ENCODE assay signal across 20 cellular contexts in genomic region chr19:7363225-7363624, GRCh38. TPM values are rescaled to one million over a fixed set of nuclear protein-coding genes. Genes with fewer than 3 reads are reported as not detected.
DNase-seq lines count a peak whose midpoint lies in the region; ATAC-seq, FAIRE-seq and TF ChIP-seq lines count a peak whose summit lies in the region.
"Had no signal": no experiment of that assay in that cellular context is flagged by ENCODE, and none has a peak within 500 bp of the region (broad histone marks: within the 10 kb centered on the region; RNA-seq: fewer than 3 reads in every experiment).

No MANE protein-coding gene starts in this region.

- no TSS peak for BruUV-seq in HepG2 (replicated peaks; lab: Mats Ljungman, UMichigan)

- DNase-seq in HepG2 (ENCODE audit: low spot score) (no peak), right lobe of liver (no peak), NCI-H1417 treated with DMSO at 0.1 percent for 48 hours (lab: John Stamatoyannopoulos, UW) (no peak), CD1c-positive myeloid dendritic cell (ENCODE audit: extremely low spot score) (no peak)
- no peak for DNase-seq in effector memory CD8-positive, alpha-beta T cell
- DNase-seq: ACHN; BE2C; Caco-2; DMS153; EL; GOT3; MV-4-11; NCI-H1436; NCI-H2029; NCI-H2171; NCI-H446 treated with DMSO at 0.1 percent for 48 hours; NK-92 treated with Interleukin-12 subunit alpha and Interleukin-12 subunit beta, amount 100 ng/mL, for 24 hours had no signal

- intact Hi-C loops in HepG2 (cut with micrococcal nuclease; ENCODE audit: unreplicated experiment), result no loop called here
- intact Hi-C loops in right lobe of liver (cut with DNase I), result no loop called here

- POLR2A ChIA-PET in HepG2 (lab: Yijun Ruan, JAX) (no interaction called here), HEK293 (lab: Yijun Ruan, JAX) (no interaction called here)

- no peak overlapping the region for H3K4me2 ChIP-seq in HepG2 (ENCODE audit: low read depth, low read length)

- 0% methylated on average over 2 of the region's 2 CpGs for WGBS in HepG2 (ENCODE audit: low lambda C conversion rate)
- 100% methylated on average over 2 of the region's 2 CpGs for WGBS in right lobe of liver (ENCODE audit: insufficient coverage, low coverage, low lambda C conversion rate, missing lambda C conversion rate)

- no peaks in the 10 kb centered on the region for H4K20me1 ChIP-seq in HepG2 (ENCODE audit: insufficient read depth, low read length)

- peaks cover 42% of the 10 kb centered on the region for H3K36me3 Mint-ChIP-seq in effector memory CD8-positive, alpha-beta T cell (ENCODE audit: insufficient read depth)

- peaks cover 23 to 43% of the 10 kb centered on the region in 2 donors for H3K4me1 Mint-ChIP-seq in effector memory CD8-positive, alpha-beta T cell (ENCODE audit: low read depth in 2 of 2)

- no peak for TF ChIP-seq POLR2A in HepG2 (IDR thresholded peaks at IDR 0.05; ENCODE audit: insufficient read depth in 1 of 2, low read depth in 2 of 2, low read length in 2 of 2)
- no peak for TF ChIP-seq POLR2A in right lobe of liver (IDR thresholded peaks at IDR 0.05)

- H3K9me3 Mint-ChIP-seq in effector memory CD8-positive, alpha-beta T cell, result no peaks in the 10 kb centered on the region

- TF ChIP-seq EP300 in HepG2 (IDR thresholded peaks at IDR 0.05; ENCODE audit: low read depth in 2 of 2, low read length in 2 of 2) (no peak), HepG2 (CRISPR knock-in tag; IDR thresholded peaks at IDR 0.05; ENCODE audit: borderline replicate concordance) (no peak)

- TF ChIP-seq RAD21 in HepG2 (CRISPR knock-in tag; IDR thresholded peaks at IDR 0.05), result no peak

- no peak overlapping the region for H3K9ac ChIP-seq in HepG2 (ENCODE audit: insufficient read depth, low read depth, low read length)
- no peak overlapping the region for H3K9ac ChIP-seq in stomach smooth muscle (ENCODE audit: low read length in 2 of 2)

- ATAC-seq in HepG2, result no peak
- ATAC-seq in right lobe of liver, result no peak
- ATAC-seq in effector memory CD8-positive, alpha-beta T cell (replicated peaks), result no peak
- ATAC-seq: K562 had no signal

- CTCF ChIA-PET in HepG2 (lab: Yijun Ruan, JAX; ENCODE audit: low intra/inter-chr PET ratio, low total read pairs) (no interaction called here), HEK293 (lab: Yijun Ruan, JAX) (interaction anchor here (0.8 kb wide), 1 partner anchor 380 kb away, joined by 4 read pairs; no protein-coding TSS in a partner anchor)

- H3K27ac Mint-ChIP-seq in effector memory CD8-positive, alpha-beta T cell, result peak overlapping the region; percentile 33 to 85

- no peaks in the 10 kb centered on the region for H3K4me1 ChIP-seq in HepG2 (ENCODE audit: insufficient read depth, low read length)
- no peaks in the 10 kb centered on the region for H3K4me1 ChIP-seq in right lobe of liver
- no peaks in the 10 kb centered on the region for H3K4me1 ChIP-seq in HEK293 (ENCODE audit: control insufficient read depth, insufficient read depth, low read length)
- H3K4me1 ChIP-seq in stomach smooth muscle (ENCODE audit: control insufficient read depth, insufficient read depth, low read length), result peaks cover 19% of the 10 kb centered on the region
- H3K4me1 ChIP-seq: BE2C, Caco-2 had no signal

- H3K36me3 ChIP-seq in HepG2 (replicated peaks in 1 of 2; ENCODE audit: control insufficient read depth in 1 of 2, insufficient read depth in 2 of 2, low read length in 2 of 2) (no peaks in the 10 kb centered on the region), right lobe of liver (no peaks in the 10 kb centered on the region), HEK293 (ENCODE audit: control insufficient read depth in 2 of 2, insufficient read depth in 1 of 2, low read length in 2 of 2) (no peaks in the 10 kb centered on the region), stomach smooth muscle (ENCODE audit: control insufficient read depth in 2 of 2, insufficient read depth in 2 of 2, low read length in 2 of 2) (peaks cover 17% of the 10 kb centered on the region in 2 donors)
- H3K36me3 ChIP-seq: BE2C had no signal

- FAIRE-seq in HepG2 (lab: Jason Lieb, UNC), result no peak
- FAIRE-seq: K562 had no signal

- no peak overlapping the region for H2AFZ ChIP-seq in HepG2 (ENCODE audit: low read length)

- in situ Hi-C loops in HepG2 (cut with HindIII; ENCODE audit: extremely low pct_ligation_motif_present, low pct_unique_long_range_greater_than_20kb), result no loop called here

- TF ChIP-seq CTCF in HepG2 (CRISPR knock-in tag; IDR thresholded peaks at IDR 0.05) (no peak), right lobe of liver (IDR thresholded peaks at IDR 0.05) (no peak), HEK293 (tag by site-specific recombination; IDR thresholded peaks at IDR 0.05) (no peak)

- H3K9me3 ChIP-seq in HepG2 (ENCODE audit: low read length), result no peaks in the 10 kb centered on the region
- H3K9me3 ChIP-seq in right lobe of liver, result no peaks in the 10 kb centered on the region
- H3K9me3 ChIP-seq in HEK293 (ENCODE audit: control insufficient read depth, insufficient read depth, low read depth, low read length), result no peaks in the 10 kb centered on the region
- no peaks in the 10 kb centered on the region for H3K9me3 ChIP-seq in stomach smooth muscle (ENCODE audit: control insufficient read depth in 2 of 2, low read length in 2 of 2)
- H3K9me3 ChIP-seq: BE2C, Caco-2 had no signal

- H3K79me2 ChIP-seq in HepG2 (ENCODE audit: insufficient read depth, low read length), result no peaks in the 10 kb centered on the region

- no peaks in the 10 kb centered on the region for H3K27me3 Mint-ChIP-seq in effector memory CD8-positive, alpha-beta T cell

- H3K27me3 ChIP-seq in HepG2 (ENCODE audit: control insufficient read depth in 1 of 2, insufficient read depth in 2 of 2, low read length in 2 of 2) (no peaks in the 10 kb centered on the region), right lobe of liver (no peaks in the 10 kb centered on the region), stomach smooth muscle (ENCODE audit: control insufficient read depth in 1 of 2, insufficient read depth in 2 of 2, low read length in 2 of 2) (no peaks in the 10 kb centered on the region)

- H3K27ac ChIP-seq in HepG2 (ENCODE audit: extremely low read length, insufficient read depth, low read length) (no peak overlapping the region), right lobe of liver (no peak overlapping the region), HEK293 (ENCODE audit: extremely low read depth, low read depth, low read length) (no peak overlapping the region), stomach smooth muscle (ENCODE audit: low read length) (peak overlapping the region; percentile 24)

- no peak overlapping the region for H3K4me3 ChIP-seq in HepG2 (replicated peaks in 1 of 3; ENCODE audit: insufficient read depth in 1 of 3, low read depth in 2 of 3, low read length in 3 of 3)
- no peak overlapping the region for H3K4me3 ChIP-seq in right lobe of liver
- H3K4me3 ChIP-seq in HEK293 (ENCODE audit: low read depth, low read length), result no peak overlapping the region
- H3K4me3 ChIP-seq in stomach smooth muscle (ENCODE audit: low read length in 2 of 2), result no peak overlapping the region
- H3K4me3 ChIP-seq: K562 had no signal

- no peak overlapping the region for H3K4me3 Mint-ChIP-seq in effector memory CD8-positive, alpha-beta T cell

TF ChIP-seq in HepG2, 621 proteins besides CTCF, POLR2A, EP300 and RAD21:
- TF ChIP-seq SRSF9 (IDR thresholded peaks at IDR 0.05; ENCODE audit: borderline replicate concordance, insufficient read depth, low read depth, low read length, poor library complexity, severe bottlenecking), result no peak
- TF ChIP-seq ATF7 (IDR thresholded peaks at IDR 0.05), result 0 out of 2 replicates have a peak, but pooled peaks have one; percentile 2
- TF ChIP-seq ATF7 (CRISPR knock-in tag; IDR thresholded peaks at IDR 0.05), result no peak
TF ChIP-seq in HepG2: peak in this region for 1.

TF ChIP-seq in HEK293, 187 proteins besides CTCF, POLR2A, EP300 and RAD21:
- TF ChIP-seq ZNF366 (tag by site-specific recombination; conservative IDR thresholded peaks at IDR 0.05), result peak; percentile 95
- TF ChIP-seq ZNF114 (tag by site-specific recombination; IDR thresholded peaks at IDR 0.05), result 0 out of 2 replicates have a peak, but pooled peaks have one; percentile 48
- 0 out of 2 replicates have a peak, but pooled peaks have one; percentile 10 for TF ChIP-seq ZNF112 (tag by site-specific recombination; IDR thresholded peaks at IDR 0.05)
- TF ChIP-seq ZNF670 (tag by site-specific recombination; IDR thresholded peaks at IDR 0.05; ENCODE audit: low read depth), result no peak
- peak; percentile 49; the same call in 1 of the 2 replicates for TF ChIP-seq ZBTB17 (tag by site-specific recombination; IDR thresholded peaks at IDR 0.05)
- no peak for TF ChIP-seq BCL11A (tag by site-specific recombination; IDR thresholded peaks at IDR 0.05; ENCODE audit: low read depth)

RNA-seq across cellular contexts. Expression of gene ARHGEF18, which starts 14.5 kb away (rescaled TPM):
- 14.5 and 17.5 TPM in 2 replicates for total RNA-seq in HepG2 (2016; rRNA removed; fragmentation: Illumina TruSeq; extraction: Trizol)
- total RNA-seq in HepG2 (2016; cell fraction: cytosol; rRNA removed; fragmentation: Illumina TruSeq; extraction: Trizol; ENCODE audit: low read depth), result 1.7 and 1.8 TPM in 2 replicates
- total RNA-seq in HepG2 (2016; cell fraction: insoluble cytoplasmic fraction; rRNA removed; fragmentation: Illumina TruSeq; extraction: Trizol), result 13.1 and 19.3 TPM in 2 replicates
- 4.9 and 5.2 TPM in 2 replicates for total RNA-seq in HepG2 (2016; cell fraction: membrane; rRNA removed; fragmentation: Illumina TruSeq; extraction: Trizol)
- 11.5 and 13.9 TPM in 2 replicates for total RNA-seq in HepG2 (2016; cell fraction: nucleus; rRNA removed; fragmentation: Illumina TruSeq; extraction: Trizol)
- polyA plus RNA-seq in HepG2 (2011; rRNA removed), result 4.2 and 7.2 TPM in 2 replicates
- polyA plus RNA-seq in HepG2 (2011; cell fraction: cytosol; rRNA removed), result 5.5 and 6.5 TPM in 2 replicates
- 13.2 and 16.3 TPM in 2 replicates for polyA plus RNA-seq in HepG2 (2011; cell fraction: nucleus; rRNA removed)
- 10.7 and 11.4 TPM in 2 replicates for polyA plus RNA-seq in HepG2 (2012)
- polyA plus RNA-seq in HepG2 (2016; cell fraction: cytosol; fragmentation: Illumina TruSeq; extraction: Trizol; ENCODE audit: low read depth), result 0.86 and 0.89 TPM in 2 replicates
- polyA plus RNA-seq in HepG2 (2016; cell fraction: insoluble cytoplasmic fraction; fragmentation: Illumina TruSeq; extraction: Trizol; ENCODE audit: low read depth), result 8.2 and 11.6 TPM in 2 replicates
- 2.0 and 2.3 TPM in 2 replicates for polyA plus RNA-seq in HepG2 (2016; cell fraction: membrane; fragmentation: Illumina TruSeq; extraction: Trizol; ENCODE audit: low read depth)
- polyA plus RNA-seq in HepG2 (2016; cell fraction: nucleus; fragmentation: Illumina TruSeq; extraction: Trizol; ENCODE audit: insufficient read depth, low read depth), result 13.8 and 16.4 TPM in 2 replicates
- 7.5 and 13.6 TPM in 2 replicates for polyA minus RNA-seq in HepG2 (2011; rRNA and poly(A)+ RNA removed; ENCODE audit: low replicate concordance)
- polyA minus RNA-seq in HepG2 (2011; cell fraction: cytosol; rRNA and poly(A)+ RNA removed), result 6.7 and 11.8 TPM in 2 replicates
- polyA minus RNA-seq in HepG2 (2011; cell fraction: nucleus; rRNA and poly(A)+ RNA removed), result 10.2 and 11.5 TPM in 2 replicates
- 10 to 100 TPM; 15.1 to 19.2 (median 17.7) TPM for total RNA-seq in right lobe of liver
